16 cellular contexts compared by ENCODE assay signal in the genomic region with DNA sequence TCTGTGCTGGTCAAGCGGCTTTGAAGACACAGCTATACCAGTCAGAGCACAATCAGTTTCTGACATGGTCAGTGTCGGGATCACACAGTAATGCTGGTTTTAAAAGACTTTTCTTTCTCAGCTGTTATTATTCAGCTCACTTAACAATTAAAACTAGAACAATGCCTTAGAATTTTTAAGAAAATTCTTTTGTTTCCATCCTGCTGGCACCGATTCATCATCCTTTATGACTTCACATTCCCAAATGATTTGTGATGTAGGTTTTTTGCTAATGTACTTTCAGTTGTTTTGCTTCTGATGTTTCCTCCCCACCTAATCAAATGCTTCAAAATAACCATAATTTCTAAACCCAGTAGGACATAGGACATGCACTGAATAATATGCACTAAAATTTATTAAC. TPM values are rescaled to one million over a fixed set of nuclear protein-coding genes. Genes with fewer than 3 reads are reported as not detected.
DNase-seq lines count a peak whose midpoint lies in the region; ATAC-seq and TF ChIP-seq lines count a peak whose summit lies in the region.
"Had no signal": no experiment of that assay in that cellular context is flagged by ENCODE, and none has a peak within 500 bp of the region (broad histone marks: within the 10 kb centered on the region; RNA-seq: fewer than 3 reads in every experiment).

No MANE protein-coding gene starts in this region.

- peak overlapping the region in 2 of 3 donors; percentile 27 to 73 for H3K27ac Mint-ChIP-seq in IgD-negative memory B cell
- H3K27ac Mint-ChIP-seq: CD8-positive, alpha-beta T cell; H9 had no signal

- H3K9me3 Mint-ChIP-seq in IgD-negative memory B cell, result no peaks in the 10 kb centered on the region
- H3K9me3 Mint-ChIP-seq: CD8-positive, alpha-beta T cell; H9 had no signal

- H3K4me1 Mint-ChIP-seq in IgD-negative memory B cell, result no peaks in the 10 kb centered on the region

- DNase-seq in fibroblast of the aortic adventitia (ENCODE audit: low read depth), result peak; percentile 6
- peak; percentile 12 for DNase-seq in pons (ENCODE audit: low spot score)
- no peak for DNase-seq in NCI-H446 (lab: John Stamatoyannopoulos, UW)
- DNase-seq in cardiac septum (ENCODE audit: low spot score), result no peak
- DNase-seq in activated naive CD4-positive, alpha-beta T cell treated with Interleukin-2 at 50 U/mL for 16 hours, result no peak
- DNase-seq: C1 segment of cervical spinal cord; Caco-2; CD8-positive, alpha-beta T cell; DMS153; DND-41; H9 had no signal

- no peak overlapping the region for H3K4me3 ChIP-seq in fibroblast of the aortic adventitia (ENCODE audit: low read depth, low read length)

- intact Hi-C loops in cardiac septum (cut with DNase I), result no loop called here

- no peak for TF ChIP-seq CTCF in fibroblast of the aortic adventitia (IDR thresholded peaks at IDR 0.05; ENCODE audit: insufficient read depth, low read length)

- H3K27me3 Mint-ChIP-seq in IgD-negative memory B cell, result no peaks in the 10 kb centered on the region

- no peak overlapping the region for H3K4me3 Mint-ChIP-seq in IgD-negative memory B cell
- H3K4me3 Mint-ChIP-seq: CD8-positive, alpha-beta T cell; H9 had no signal

- ATAC-seq in HG02623 (IDR thresholded peaks at IDR 0.05; ENCODE audit: unreplicated experiment), result no peak
- ATAC-seq: CD8-positive, alpha-beta T cell; HCT116 had no signal

- peaks cover 3% of the 10 kb centered on the region for H3K36me3 Mint-ChIP-seq in IgD-negative memory B cell
- H3K36me3 Mint-ChIP-seq: CD8-positive, alpha-beta T cell had no signal

RNA-seq across cellular contexts. Expression of gene OLFML1, which starts 34.5 kb away (rescaled TPM):
- 0.08 TPM for polyA plus RNA-seq in IgD-negative memory B cell
- total RNA-seq in fibroblast of the aortic adventitia (ENCODE audit: low replicate concordance) (27.1 and 75.0 TPM in 2 replicates), cardiac septum (5.3 TPM)
- total RNA-seq: A172; A673; CD8-positive, alpha-beta T cell; H9 had no signal

Comparison
In these comparisons a context has a peak if more than half of its experiments do, and no peak if none do; other contexts are left out.
1. DNase-seq: peak in fibroblast of the aortic adventitia (single experiment) and pons (single experiment); none in NCI-H446 (0 of 2), cardiac septum (single experiment) and activated naive CD4-positive, alpha-beta T cell treated with Interleukin-2 at 50 U/mL for 16 hours (single experiment).